In the genomic region with DNA sequence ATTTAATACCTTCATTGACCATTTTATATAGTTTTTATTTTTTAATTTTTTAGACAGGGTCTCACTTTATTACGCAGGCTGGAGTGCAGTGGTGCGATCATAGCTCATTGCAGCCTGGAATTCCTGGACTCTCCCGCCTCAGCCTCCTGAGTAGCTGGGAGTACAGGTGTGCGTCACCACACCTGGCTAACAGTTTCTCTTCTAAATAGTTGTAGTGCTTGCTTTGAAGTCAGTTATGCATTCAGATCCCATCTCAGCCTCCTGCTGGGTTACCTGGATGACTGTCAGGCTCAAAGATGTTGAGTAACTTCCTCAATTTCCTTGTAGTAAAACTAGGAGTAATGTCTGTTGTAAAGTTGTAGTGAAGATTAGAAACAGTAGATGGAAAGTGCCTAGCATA, we compare ENCODE assay signal across 14 cellular contexts. TPM values are rescaled to one million over a fixed set of nuclear protein-coding genes. Genes with fewer than 3 reads are reported as not detected.
DNase-seq lines count a peak whose midpoint lies in the region; ATAC-seq and TF ChIP-seq lines count a peak whose summit lies in the region.
"Had no signal": no experiment of that assay in that cellular context is flagged by ENCODE, and none has a peak within 500 bp of the region (broad histone marks: within the 10 kb centered on the region; RNA-seq: fewer than 3 reads in every experiment).

No MANE protein-coding gene starts in this region.

- TF ChIP-seq POLR2A in NB4 (IDR thresholded peaks at IDR 0.05; ENCODE audit: extremely low read depth, insufficient read length) = no peak

- peak; percentile 53 for DNase-seq in NOMO-1 treated with DMSO at 0.1 percent for 48 hours (lab: John Stamatoyannopoulos, UW; ENCODE audit: unreplicated experiment)
- DNase-seq in NOMO-1 treated with dmso at 0.1 percent for 144 hours (lab: John Stamatoyannopoulos, UW; ENCODE audit: unreplicated experiment) = no peak
- DNase-seq in NB4 (ENCODE audit: low read depth) = peak; percentile 21
- DNase-seq in left colon = no peak
- no peak for DNase-seq in progenitor cell of endocrine pancreas (ENCODE audit: low spot score, unreplicated experiment)
- DNase-seq in NCI-H345 (lab: John Stamatoyannopoulos, UW) = no peak
- no peak for DNase-seq in COLO668 (lab: John Stamatoyannopoulos, UW; ENCODE audit: unreplicated experiment)
- no peak for DNase-seq in NCI-H1436 treated with DMSO at 0.1 percent for 48 hours (lab: John Stamatoyannopoulos, UW)
- DNase-seq: ACHN; C1 segment of cervical spinal cord; CD8-positive, alpha-beta memory T cell; HCEC 1CT; HFFc6 had no signal

- intact Hi-C loops in left colon (cut with DNase I, micrococcal nuclease) = no loop called here

- H3K4me1 Mint-ChIP-seq in progenitor cell of endocrine pancreas (ENCODE audit: low read depth) = peaks cover 18% of the 10 kb centered on the region

- H3K4me3 Mint-ChIP-seq in progenitor cell of endocrine pancreas (ENCODE audit: low read depth) = no peak overlapping the region
- H3K4me3 Mint-ChIP-seq: B cell, HFFc6 had no signal

- peaks cover 12% of the 10 kb centered on the region for H3K36me3 Mint-ChIP-seq in progenitor cell of endocrine pancreas (ENCODE audit: insufficient read depth)

- no peaks in the 10 kb centered on the region for H3K9me3 Mint-ChIP-seq in progenitor cell of endocrine pancreas (ENCODE audit: low read depth)
- H3K9me3 Mint-ChIP-seq: CD8-positive, alpha-beta memory T cell; HFFc6 had no signal

- H3K27ac Mint-ChIP-seq in progenitor cell of endocrine pancreas = peak overlapping the region; percentile 24
- H3K27ac Mint-ChIP-seq: B cell had no signal

- H3K4me3 ChIP-seq in NB4 (ENCODE audit: low read depth, low read length) = no peak overlapping the region

- no peaks in the 10 kb centered on the region for H3K27me3 Mint-ChIP-seq in progenitor cell of endocrine pancreas
- H3K27me3 Mint-ChIP-seq: B cell had no signal

- no peak for TF ChIP-seq CTCF in NB4 (IDR thresholded peaks at IDR 0.05; ENCODE audit: low read depth, low read length)
- no peak for TF ChIP-seq CTCF in progenitor cell of endocrine pancreas (IDR thresholded peaks at IDR 0.05; ENCODE audit: unreplicated experiment)

- peak; percentile 64 for ATAC-seq in left colon

RNA-seq across cellular contexts. Expression of a gene that starts 21.4 kb away (rescaled TPM):
- total RNA-seq in left colon (10 to 100 TPM; 10.6 to 16.8 TPM), progenitor cell of endocrine pancreas (26.3 and 28.6 TPM in 2 replicates)

Comparison
In these comparisons a context has a peak if more than half of its experiments do, and no peak if none do; other contexts are left out.
1. DNase-seq: peak in NOMO-1 treated with DMSO at 0.1 percent for 48 hours (single experiment) and NB4 (single experiment); none in NOMO-1 treated with dmso at 0.1 percent for 144 hours (single experiment), left colon (0 of 2), progenitor cell of endocrine pancreas (single experiment), NCI-H345 (single experiment), COLO668 (single experiment) and NCI-H1436 treated with DMSO at 0.1 percent for 48 hours (single experiment).